ENCODE assay signal across 10 cellular contexts in genomic region chr6:163260111-163260895, GRCh38.
DNase-seq lines count a peak whose midpoint lies in the region; ATAC-seq lines count a peak whose summit lies in the region.
"Had no signal": no experiment of that assay in that cellular context is flagged by ENCODE, and none has a peak within 500 bp of the region (broad histone marks: within the 10 kb centered on the region; RNA-seq: fewer than 3 reads in every experiment).

No MANE protein-coding gene starts in this region.

- H3K4me1 ChIP-seq in HUES64 (ENCODE audit: insufficient read depth, low read length): peaks cover 22% of the 10 kb centered on the region
- peaks cover 37% of the 10 kb centered on the region for H3K4me1 ChIP-seq in iPS-18a (ENCODE audit: control insufficient read depth, low read depth, low read length)
- H3K4me1 ChIP-seq in skeletal muscle satellite cell (ENCODE audit: control insufficient read depth, insufficient read depth, low read length): peaks cover 6% of the 10 kb centered on the region

- 2% methylated on average over 21 of the region's 21 CpGs for WGBS in HUES64

- peaks cover 14% of the 10 kb centered on the region for H3K27me3 ChIP-seq in HUES64 (ENCODE audit: insufficient read depth, low read length)
- H3K27me3 ChIP-seq in iPS-18a (ENCODE audit: control insufficient read depth, insufficient read depth, low read length): peaks cover 12% of the 10 kb centered on the region
- H3K27me3 ChIP-seq in skeletal muscle satellite cell (ENCODE audit: control insufficient read depth, insufficient read depth, low read length): no peaks in the 10 kb centered on the region

- H3K4me3 ChIP-seq in HUES64 (ENCODE audit: low read length) (peak overlapping the region; percentile 51), iPS-18a (ENCODE audit: low read length) (peak overlapping the region; percentile 61), skeletal muscle satellite cell (ENCODE audit: low read length) (peak overlapping the region; percentile 56)

- DNase-seq in HUDEP-2 (lab: John Stamatoyannopoulos, UW; ENCODE audit: unreplicated experiment in 76 of 76) (no peak), NAMALWA (ENCODE audit: low spot score) (no peak), NCI-H774 (lab: John Stamatoyannopoulos, UW) (no peak)
- DNase-seq: activated effector memory CD4-positive, alpha-beta T cell treated with anti-CD3 and anti-CD28 coated beads, Interleukin-2, amount 50 U/mL, for 16 hours; NCI-H1694 had no signal

- no peak for ATAC-seq in HG03045 (IDR thresholded peaks at IDR 0.05; ENCODE audit: unreplicated experiment)

- H3K27ac ChIP-seq in HUES64 (ENCODE audit: low read depth, low read length): peak overlapping the region; percentile 98
- H3K27ac ChIP-seq in angular gyrus (ENCODE audit: low read depth, low read length): peak overlapping the region; percentile 97
- H3K27ac ChIP-seq in iPS-18a (ENCODE audit: low read length): peak overlapping the region; percentile 70

- H3K9ac ChIP-seq in HUES64 (ENCODE audit: low read depth, low read length) (peak overlapping the region; percentile 32), iPS-18a (ENCODE audit: low read length) (peak overlapping the region; percentile 46), skeletal muscle satellite cell (ENCODE audit: low read depth, low read length) (peak overlapping the region; percentile 25)

- H3K4me2 ChIP-seq in skeletal muscle satellite cell (ENCODE audit: low read length): peak overlapping the region; percentile 84

- no peaks in the 10 kb centered on the region for H3K9me3 ChIP-seq in HUES64 (ENCODE audit: insufficient read depth, low read depth, low read length)
- H3K9me3 ChIP-seq in iPS-18a (ENCODE audit: control insufficient read depth, low read depth, low read length): no peaks in the 10 kb centered on the region
- no peaks in the 10 kb centered on the region for H3K9me3 ChIP-seq in skeletal muscle satellite cell (replicated peaks; ENCODE audit: low read length)

- no peaks in the 10 kb centered on the region for H3K36me3 ChIP-seq in HUES64 (ENCODE audit: insufficient read depth, low read length)
- no peaks in the 10 kb centered on the region for H3K36me3 ChIP-seq in iPS-18a (ENCODE audit: control insufficient read depth, low read depth, low read length)
- H3K36me3 ChIP-seq in skeletal muscle satellite cell (ENCODE audit: insufficient read depth, low read length): no peaks in the 10 kb centered on the region
